Comparison of ENCODE assay signal across 8 cellular contexts in genomic region chr22:25404923-25405853, GRCh38.
DNase-seq lines count a peak whose midpoint lies in the region; ATAC-seq and TF ChIP-seq lines count a peak whose summit lies in the region.

No MANE protein-coding gene starts in this region.

- peak; percentile 48 for ATAC-seq in GM19328 (IDR thresholded peaks at IDR 0.05; ENCODE audit: unreplicated experiment)

- H3K36me3 ChIP-seq in BLaER1 treated with 17β-estradiol and CSF1 and Interleukin-3, amounts not matched to agents 10 nM and 100 nM = no peaks in the 10 kb centered on the region
- H3K36me3 ChIP-seq in Loucy (ENCODE audit: insufficient read depth, low read length) (no peaks in the 10 kb centered on the region), liver (ENCODE audit: control insufficient read depth in 4 of 4, insufficient read depth in 3 of 4, low read depth in 1 of 4, low read length in 3 of 4) (no peaks in the 10 kb centered on the region)

- H3K4me1 ChIP-seq in BLaER1 treated with 17β-estradiol and CSF1 and Interleukin-3, amounts not matched to agents 10 nM and 100 nM = peaks cover 53 to 75% (median 58%) of the 10 kb centered on the region in 10 experiments
- H3K4me1 ChIP-seq in Loucy (ENCODE audit: insufficient read depth, low read length, poor library complexity, severe bottlenecking) = peaks cover 34% of the 10 kb centered on the region
- H3K4me1 ChIP-seq in liver (ENCODE audit: control insufficient read depth in 4 of 4, insufficient read depth in 4 of 4, low read length in 3 of 4) = peaks cover 13 to 45% (median 38%) of the 10 kb centered on the region in 4 donors

- H3F3A ChIP-seq in Loucy (ENCODE audit: low read depth) = no peaks in the 10 kb centered on the region

- H3K9ac ChIP-seq in BLaER1 treated with 17β-estradiol and CSF1 and Interleukin-3, amounts not matched to agents 10 nM and 100 nM = peak overlapping the region; percentile 84 to 94 (median 89)
- H3K9ac ChIP-seq in Loucy (ENCODE audit: low read depth, low read length, poor library complexity, severe bottlenecking) = peak overlapping the region; percentile 80
- peak overlapping the region in 1 of 2 donors; percentile 60 for H3K9ac ChIP-seq in liver (ENCODE audit: low read depth in 1 of 2, low read length in 2 of 2)

- H4K20me1 ChIP-seq in BLaER1 treated with 17β-estradiol and CSF1 and Interleukin-3, amounts not matched to agents 10 nM and 100 nM = peaks cover 26 to 50% (median 34%) of the 10 kb centered on the region in 11 experiments
- H4K20me1 ChIP-seq in Loucy (ENCODE audit: insufficient read depth, low read length, poor library complexity, severe bottlenecking) = peaks cover 28% of the 10 kb centered on the region

- TF ChIP-seq CTCF in Loucy (conservative IDR thresholded peaks at IDR 0.05; ENCODE audit: low read length) (no peak), liver (IDR thresholded peaks at IDR 0.05; ENCODE audit: low read depth, low read length, missing input control) (no peak)

- 0 out of 2 replicates have a peak overlapping the region, but pooled peaks have one; percentile 44 for H2AFZ ChIP-seq in Loucy (ENCODE audit: low read length)

- TF ChIP-seq RAD21 in liver (IDR thresholded peaks at IDR 0.05) = no peak

- H3K4me2 ChIP-seq in BLaER1 treated with 17β-estradiol and CSF1 and Interleukin-3, amounts not matched to agents 10 nM and 100 nM = peak overlapping the region; percentile 94 to 100 (median 98)
- peak overlapping the region; percentile 94 for H3K4me2 ChIP-seq in Loucy (ENCODE audit: low read depth, low read length, poor library complexity, severe bottlenecking)

- H3K4me3 ChIP-seq in BLaER1 treated with 17β-estradiol and CSF1 and Interleukin-3, amounts not matched to agents 10 nM and 100 nM = peak overlapping the region; percentile 83 to 99 (median 98)
- peak overlapping the region; percentile 91 for H3K4me3 ChIP-seq in Loucy (ENCODE audit: low read length, poor library complexity, severe bottlenecking)
- peak overlapping the region; percentile 50 to 87 (median 67) for H3K4me3 ChIP-seq in liver (ENCODE audit: low read depth in 1 of 3, low read length in 3 of 3)

- DNase-seq in activated CD4-positive, alpha-beta T cell treated with anti-CD3 and anti-CD28 coated beads, Interleukin-2, amount 50 U/mL, for 1 hour = peak; percentile 53
- DNase-seq in dedifferentiated amniotic fluid mesenchymal stem cell (ENCODE audit: extremely low spot score) (peak; percentile 36), NCI-H2107 treated with DMSO at 0.1 percent for 48 hours (lab: John Stamatoyannopoulos, UW; ENCODE audit: unreplicated experiment) (no peak)
- DNase-seq in stimulated activated CD4-positive, alpha-beta T cell treated with anti-CD3 and anti-CD28 coated beads, Interleukin-4, amount 100 ng/mL, for 24 hours = peak; percentile 67

- no peaks in the 10 kb centered on the region for H3K9me2 ChIP-seq in Loucy (replicated peaks; ENCODE audit: low read depth, low read length)

- WGBS in liver = under 1% methylated on average over 118 of the region's 118 CpGs

- H3K79me2 ChIP-seq in Loucy (ENCODE audit: insufficient read depth, low read length) = peaks cover 63% of the 10 kb centered on the region

- H3K27ac ChIP-seq in BLaER1 treated with 17β-estradiol and CSF1 and Interleukin-3, amounts not matched to agents 10 nM and 100 nM = peak overlapping the region; percentile 82 to 94 (median 86)
- peak overlapping the region; percentile 71 to 81 for H3K27ac ChIP-seq in liver (ENCODE audit: low read depth in 1 of 2, low read length in 2 of 2)

- no peaks in the 10 kb centered on the region for H3K9me3 ChIP-seq in BLaER1 treated with 17β-estradiol and CSF1 and Interleukin-3, amounts not matched to agents 10 nM and 100 nM (replicated peaks in 1 of 11)
- no peaks in the 10 kb centered on the region for H3K9me3 ChIP-seq in Loucy (ENCODE audit: insufficient read depth, low read depth, low read length)
- H3K9me3 ChIP-seq in liver (ENCODE audit: control insufficient read depth in 4 of 4, low read length in 3 of 4) = no peaks in the 10 kb centered on the region

- no peaks in the 10 kb centered on the region for H3K27me3 ChIP-seq in BLaER1 treated with 17β-estradiol and CSF1 and Interleukin-3, amounts not matched to agents 10 nM and 100 nM
- H3K27me3 ChIP-seq in Loucy (ENCODE audit: insufficient read depth, low read length, poor library complexity, severe bottlenecking) (no peaks in the 10 kb centered on the region), liver (ENCODE audit: control insufficient read depth in 4 of 4, insufficient read depth in 4 of 4, low read length in 3 of 4) (no peaks in the 10 kb centered on the region)

TF ChIP-seq in liver, 16 proteins besides CTCF, POLR2A, EP300 and RAD21:
- TF ChIP-seq EGR1 (IDR thresholded peaks at IDR 0.05; ENCODE audit: low read depth in 2 of 2) (no peak), REST (IDR thresholded peaks at IDR 0.05) (no peak), FOXA2 (IDR thresholded peaks at IDR 0.05) (no peak), JUND (IDR thresholded peaks at IDR 0.05) (no peak), SP1 (IDR thresholded peaks at IDR 0.05) (no peak), HNF4G (IDR thresholded peaks at IDR 0.05) (no peak), RXRA (IDR thresholded peaks at IDR 0.05) (no peak), YY1 (IDR thresholded peaks at IDR 0.05) (no peak), HNF4A (conservative IDR thresholded peaks at IDR 0.05) (no peak), TAF1 (conservative IDR thresholded peaks at IDR 0.05) (no peak), GABPA (IDR thresholded peaks at IDR 0.05 in 1 of 2, conservative IDR thresholded peaks at IDR 0.05 in 1 of 2) (no peak), FOXA1 (IDR thresholded peaks at IDR 0.05) (no peak), NR2F2 (IDR thresholded peaks at IDR 0.05) (no peak), MAX (IDR thresholded peaks at IDR 0.05) (no peak), ATF3 (IDR thresholded peaks at IDR 0.05) (no peak), ZBTB33 (IDR thresholded peaks at IDR 0.05) (no peak)
